8 cellular contexts compared by ENCODE assay signal in genomic region chr9:84261082-84261746, GRCh38.
DNase-seq lines count a peak whose midpoint lies in the region; ATAC-seq and TF ChIP-seq lines count a peak whose summit lies in the region.

No MANE protein-coding gene starts in this region.

- H3K4me1 ChIP-seq in osteoblast (ENCODE audit: insufficient read depth, low read length) (peaks cover 2% of the 10 kb centered on the region), transverse colon (peaks cover 0 to 4% (median 0%) of the 10 kb centered on the region in 4 donors)

- intact Hi-C loops in transverse colon (cut with DNase I; ENCODE audit: low total_unique reads): loop anchor here (5.0 kb wide), 1 partner anchor 324 kb away; no protein-coding TSS in a partner anchor

- no peak for TF ChIP-seq EP300 in transverse colon (IDR thresholded peaks at IDR 0.05; ENCODE audit: low read depth)

- no peaks in the 10 kb centered on the region for H3K79me2 ChIP-seq in osteoblast (ENCODE audit: insufficient read depth, low read length)

- no peak overlapping the region for H3K4me3 ChIP-seq in LNCaP clone FGC (ENCODE audit: low read depth, low read length)
- H3K4me3 ChIP-seq in osteoblast (ENCODE audit: insufficient read depth, low read length): peak overlapping the region; percentile 64
- H3K4me3 ChIP-seq in transverse colon: peak overlapping the region in 1 of 4 donors; percentile 27

- peak overlapping the region; percentile 77 for H3K4me2 ChIP-seq in osteoblast (ENCODE audit: insufficient read depth, low read length)

- no peaks in the 10 kb centered on the region for H3K36me3 ChIP-seq in osteoblast (ENCODE audit: insufficient read depth, low read length)
- no peaks in the 10 kb centered on the region for H3K36me3 ChIP-seq in transverse colon

- peak; percentile 81 for DNase-seq in COLO829 (ENCODE audit: low spot score)
- peak; percentile 76 for DNase-seq in LNCaP clone FGC (ENCODE audit: low read depth)
- DNase-seq in RKO (ENCODE audit: low spot score): peak; percentile 76
- peak; percentile 54 for DNase-seq in activated naive CD4-positive, alpha-beta T cell treated with Interleukin-2 at 50 U/mL for 16 hours
- DNase-seq in globus pallidus (ENCODE audit: low spot score): peak; percentile 75
- DNase-seq in osteoblast (ENCODE audit: insufficient read length, low spot score, missing footprints): peak; percentile 88
- DNase-seq in transverse colon: peak; percentile 87

- 33 to 69% methylated on average over 5 to 12 of the region's 12 CpGs for WGBS in transverse colon (ENCODE audit: low coverage in 1 of 2), 2 donors

- peak; percentile 74 for ATAC-seq in GM21447 (IDR thresholded peaks at IDR 0.05; ENCODE audit: unreplicated experiment)

- peak overlapping the region; percentile 69 for H2AFZ ChIP-seq in osteoblast (ENCODE audit: low read length)

- H4K20me1 ChIP-seq in osteoblast (ENCODE audit: insufficient read depth, low read length): no peaks in the 10 kb centered on the region

- no peak for TF ChIP-seq POLR2A in transverse colon (IDR thresholded peaks at IDR 0.05)

- peaks cover 14% of the 10 kb centered on the region for H3K27me3 ChIP-seq in osteoblast (ENCODE audit: insufficient read depth, low read length)
- H3K27me3 ChIP-seq in transverse colon: no peaks in the 10 kb centered on the region

- H3K9me3 ChIP-seq in osteoblast (ENCODE audit: low read depth, low read length) (no peaks in the 10 kb centered on the region), transverse colon (no peaks in the 10 kb centered on the region)

- H3K27ac ChIP-seq in osteoblast (ENCODE audit: low read depth, low read length) (no peak overlapping the region), transverse colon (no peak overlapping the region)

- in situ Hi-C loops in transverse colon (cut with MboI; ENCODE audit: low pct_ligation_motif_present in 1 of 4, low pct_unique_long_range_greater_than_20kb in 1 of 4, low sequenced_read_pairs in 3 of 4): loop anchor here (5.0 to 10.0 kb wide), 2 partner anchors 324 to 326 kb away; no protein-coding TSS in a partner anchor

- peak; percentile 95 for TF ChIP-seq CTCF in LNCaP clone FGC (IDR thresholded peaks at IDR 0.05; ENCODE audit: control insufficient read depth, extremely low read depth, insufficient read depth)
- TF ChIP-seq CTCF in osteoblast (IDR thresholded peaks at IDR 0.05; ENCODE audit: extremely low read depth, low read depth, low read length): peak; percentile 96
- peak; percentile 84 to 89 (median 88) for TF ChIP-seq CTCF in transverse colon (IDR thresholded peaks at IDR 0.05)
